1 cellular context compared by ENCODE assay signal in genomic region chr17:49580055-49580721, GRCh38.
TF ChIP-seq lines count a peak whose summit lies in the region.

No MANE protein-coding gene starts in this region.

TF ChIP-seq in SK-N-SH, 30 proteins besides CTCF, POLR2A, EP300 and RAD21 (continued from another document):
- TF ChIP-seq ZBTB33 (IDR thresholded peaks at IDR 0.05; ENCODE audit: borderline replicate concordance, low read depth), result no peak
